Comparison of ENCODE assay signal across 8 cellular contexts in the genomic region with DNA sequence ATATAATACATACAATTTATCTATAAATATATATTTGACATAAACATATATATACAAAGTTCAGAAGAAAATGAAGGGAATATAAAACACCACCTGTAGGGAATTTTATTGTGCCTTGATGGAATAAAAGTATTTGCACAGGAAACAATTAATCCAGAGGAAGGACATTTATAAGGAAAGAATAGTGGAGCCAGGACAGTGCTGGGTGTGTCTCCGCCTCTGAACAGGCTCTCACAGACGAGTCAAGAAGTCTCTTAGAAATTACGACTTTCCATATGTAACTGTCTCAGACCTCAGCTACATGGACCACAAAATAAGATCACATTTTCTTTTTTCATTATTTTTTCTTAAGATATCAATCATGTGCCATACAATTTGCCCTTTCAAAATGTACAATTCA.
"Had no signal": no experiment of that assay in that cellular context is flagged by ENCODE, and none has a peak within 500 bp of the region (broad histone marks: within the 10 kb centered on the region; RNA-seq: fewer than 3 reads in every experiment).

No MANE protein-coding gene starts in this region.

- H3K36me3 ChIP-seq: HAP-1 had no signal

- H3K27ac ChIP-seq: GM23248, HL-60 had no signal

- ATAC-seq: HCT116, HepG2 had no signal

- H3K9ac ChIP-seq: GM23248 had no signal

- H3K4me1 ChIP-seq: HAP-1 had no signal

- H3K9me3 ChIP-seq: HAP-1 had no signal

- DNase-seq: GM23248, GOT3, H7, HFFc6 had no signal

- H3K4me3 ChIP-seq: GM23248, HAP-1 had no signal
